In the genomic region with DNA sequence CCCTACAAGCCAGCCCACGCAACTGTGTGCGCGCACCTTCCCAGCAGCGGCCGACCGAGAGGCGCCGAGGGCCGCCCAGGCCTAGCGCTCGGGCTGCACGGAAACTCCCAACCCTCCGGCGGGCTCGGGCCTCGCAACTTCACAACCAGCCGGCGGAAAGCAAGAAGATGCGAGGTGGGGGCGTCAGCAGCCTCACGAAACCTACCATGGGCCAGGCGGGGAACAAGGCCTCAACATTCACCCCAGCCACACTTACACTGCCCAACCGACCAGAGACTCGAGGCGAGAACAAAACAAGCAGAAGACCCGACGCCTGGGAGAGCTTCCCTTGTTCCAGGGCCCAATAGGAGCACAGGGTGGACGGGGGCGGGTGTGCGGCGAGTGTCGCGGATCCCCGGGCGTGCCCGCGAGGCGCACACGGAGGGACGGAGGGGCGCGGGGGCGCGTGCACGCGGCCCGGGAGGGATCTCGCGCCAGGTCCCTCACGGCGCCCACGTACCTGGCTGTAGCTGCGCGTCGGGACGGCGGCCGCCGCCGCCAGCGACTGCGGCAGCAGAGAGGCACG, we compare ENCODE assay signal across 8 cellular contexts. TPM values are rescaled to one million over a fixed set of nuclear protein-coding genes. Genes with fewer than 3 reads are reported as not detected.
DNase-seq lines count a peak whose midpoint lies in the region; ATAC-seq and TF ChIP-seq lines count a peak whose summit lies in the region.

No MANE protein-coding gene starts in this region.

- peak; percentile 52 for ATAC-seq in GM19372 (IDR thresholded peaks at IDR 0.05; ENCODE audit: low read depth, unreplicated experiment)
- peak; percentile 47 for ATAC-seq in HG03460 (IDR thresholded peaks at IDR 0.05; ENCODE audit: unreplicated experiment)

- WGBS in esophagus, 2 donors = 0 to 1% methylated on average over 53 to 63 of the region's 63 CpGs

- H3K4me1 ChIP-seq in NT2/D1 (ENCODE audit: insufficient read depth, insufficient read length) = no peaks in the 10 kb centered on the region
- peaks cover 0 to 2% of the 10 kb centered on the region in 2 donors for H3K4me1 ChIP-seq in esophagus (ENCODE audit: control insufficient read depth in 2 of 2, insufficient read depth in 2 of 2, low read length in 1 of 2)
- H3K4me1 ChIP-seq in muscle layer of colon (ENCODE audit: insufficient read depth, low read length) = peaks cover 14% of the 10 kb centered on the region

- peaks cover 16 to 18% of the 10 kb centered on the region in 2 donors for H3K36me3 Mint-ChIP-seq in CD14-positive monocyte

- no peak for TF ChIP-seq CTCF in CD14-positive monocyte (IDR thresholded peaks at IDR 0.05)

- peaks cover 24% of the 10 kb centered on the region for H3K4me1 Mint-ChIP-seq in CD14-positive monocyte

- peaks cover 0 to 2% (median 0%) of the 10 kb centered on the region in 7 donors for H3K9me3 Mint-ChIP-seq in CD14-positive monocyte

- peak overlapping the region; percentile 95 to 96 for H3K4me3 Mint-ChIP-seq in CD14-positive monocyte

- no peaks in the 10 kb centered on the region for H3K9me3 ChIP-seq in NT2/D1 (ENCODE audit: insufficient read depth, low read length)
- H3K9me3 ChIP-seq in esophagus (ENCODE audit: control insufficient read depth in 2 of 2, insufficient read depth in 1 of 2, low read depth in 1 of 2, low read length in 1 of 2) = no peaks in the 10 kb centered on the region
- no peaks in the 10 kb centered on the region for H3K9me3 ChIP-seq in muscle layer of colon (ENCODE audit: low read length)

- H3K4me3 ChIP-seq in NT2/D1 (ENCODE audit: insufficient read length, low read depth) (peak overlapping the region; percentile 75), esophagus (ENCODE audit: low read depth in 1 of 2, low read length in 2 of 2) (peak overlapping the region; percentile 81 to 97), muscle layer of colon (ENCODE audit: low read depth in 1 of 2, low read length in 2 of 2) (peak overlapping the region; percentile 56 to 82)

- H3K36me3 ChIP-seq in NT2/D1 (ENCODE audit: insufficient read depth, insufficient read length, low read length) (peaks cover 20% of the 10 kb centered on the region), esophagus (ENCODE audit: control insufficient read depth in 2 of 2, insufficient read depth in 2 of 2, low read length in 1 of 2) (peaks cover 0 to 3% of the 10 kb centered on the region in 2 donors), muscle layer of colon (ENCODE audit: insufficient read depth, low read length) (peaks cover 13% of the 10 kb centered on the region)

- H3K9ac ChIP-seq in NT2/D1 (ENCODE audit: insufficient read length, low read depth) = peak overlapping the region; percentile 96
- H3K9ac ChIP-seq in muscle layer of colon (ENCODE audit: low read length) = peak overlapping the region; percentile 36

- intact Hi-C loops in CD14-positive monocyte (cut with micrococcal nuclease) = loop anchor here in 1 of 2 donors (2.0 to 5.0 kb wide), 2 partner anchors 150 to 153 kb away; a partner anchor contains a TSS

- peaks cover 0 to 3% (median 1%) of the 10 kb centered on the region in 3 donors for H3K27me3 Mint-ChIP-seq in CD14-positive monocyte (ENCODE audit: low read depth in 3 of 3)

- H3K27ac ChIP-seq in esophagus (ENCODE audit: low read depth in 2 of 2, low read length in 1 of 2) (peak overlapping the region; percentile 92 to 96), muscle layer of colon (ENCODE audit: low read depth, low read length) (peak overlapping the region; percentile 81)

- peak overlapping the region; percentile 92 to 97 (median 95) for H3K27ac Mint-ChIP-seq in CD14-positive monocyte

- DNase-seq in CD14-positive monocyte (ENCODE audit: low spot score) = peak; percentile 57
- peak; percentile 11 for DNase-seq in NT2/D1 (ENCODE audit: low read depth, low spot score)
- DNase-seq in activated T-cell treated with anti-CD3 and anti-CD28 coated beads, Interleukin-2, amount 50 U/mL, for 1 hour = peak; percentile 70
- peak; percentile 24 to 35 for DNase-seq in stimulated activated CD8-positive, alpha-beta memory T cell treated with anti-CD3 and anti-CD28 coated beads, Interleukin-7, amount 100 ng/mL, for 1 hour (ENCODE audit: low read depth in 2 of 2)

- H3K27me3 ChIP-seq in NT2/D1 (ENCODE audit: insufficient read depth, insufficient read length) = no peaks in the 10 kb centered on the region
- H3K27me3 ChIP-seq in esophagus (ENCODE audit: control insufficient read depth in 1 of 2, insufficient read depth in 2 of 2, low read length in 2 of 2) = no peaks in the 10 kb centered on the region
- no peaks in the 10 kb centered on the region for H3K27me3 ChIP-seq in muscle layer of colon (ENCODE audit: control insufficient read depth in 1 of 2, insufficient read depth in 2 of 2, low read length in 2 of 2)

RNA-seq across cellular contexts. Expression of a gene that starts 0.6 kb away (rescaled TPM):
- polyA plus RNA-seq in CD14-positive monocyte = 10 to 100 TPM; 93.6 to 95.9 TPM
- 10 to 100 TPM; 21.5 to 39.6 TPM for polyA plus RNA-seq in esophagus

Comparison
In these comparisons a context has a peak if more than half of its experiments do, and no peak if none do; other contexts are left out.
1. Peak in every context shown above with its lines: DNase-seq, ATAC-seq, H3K4me3 ChIP-seq and H3K27ac ChIP-seq.
2. DNase-seq: peak in every context shown above with its lines; median percentile 70 in activated T-cell treated with anti-CD3 and anti-CD28 coated beads, Interleukin-2, amount 50 U/mL, for 1 hour; 57 in CD14-positive monocyte; 30 in stimulated activated CD8-positive, alpha-beta memory T cell treated with anti-CD3 and anti-CD28 coated beads, Interleukin-7, amount 100 ng/mL, for 1 hour; 11 in NT2/D1.